Comparison of ENCODE assay signal across 23 cellular contexts in the genomic region with DNA sequence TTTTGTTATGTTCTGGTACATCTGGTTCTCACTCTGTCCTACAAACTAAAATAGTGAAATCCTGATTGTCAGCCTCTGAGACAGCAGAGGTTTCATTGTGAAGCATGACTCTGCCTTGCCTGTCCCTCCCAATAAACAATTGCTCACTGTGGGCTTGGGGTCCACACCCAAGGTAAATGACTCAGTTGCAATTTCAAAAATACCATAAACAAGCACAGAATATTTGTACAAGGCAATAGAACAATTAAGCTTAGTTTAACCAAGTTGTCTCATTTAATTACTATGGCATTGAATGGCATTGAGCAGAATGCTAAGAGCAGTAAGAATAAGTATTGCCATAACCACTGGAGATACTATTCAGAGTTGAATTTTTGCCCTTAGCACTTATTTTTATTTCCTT.
A peak's percentile ranks its signal among the peaks of the same experiment; 100 is the strongest.
DNase-seq lines count a peak whose midpoint lies in the region; ATAC-seq and TF ChIP-seq lines count a peak whose summit lies in the region.
"Had no signal": no experiment of that assay in that cellular context is flagged by ENCODE, and none has a peak within 500 bp of the region (broad histone marks: within the 10 kb centered on the region; RNA-seq: fewer than 3 reads in every experiment).

No MANE protein-coding gene starts in this region.

- H4K20me1 ChIP-seq in SK-N-SH (ENCODE audit: insufficient read depth) = no peaks in the 10 kb centered on the region
- no peaks in the 10 kb centered on the region for H4K20me1 ChIP-seq in fibroblast of lung (ENCODE audit: control insufficient read depth, extremely low read depth, insufficient read depth, low read length)

- H3K4me3 Mint-ChIP-seq in HFFc6 = peak overlapping the region; percentile 8; the same call in 1 of the 2 replicates
- H3K4me3 Mint-ChIP-seq: CD4-positive, CD25-positive, alpha-beta regulatory T cell; H9; neural crest cell; stimulated activated naive B cell treated with anti-CD40 and anti-IgM and Interleukin-4, amounts not matched to agents 10 μg/mL and 1 μg/mL and 100 μg/mL, for 72 hours had no signal

- peak in 1 of 2 experiments; percentile 24; a peak in 1 of 4 replicates for TF ChIP-seq EP300 in SK-N-SH (IDR thresholded peaks at IDR 0.05; ENCODE audit: borderline replicate concordance in 1 of 2, low read depth in 1 of 2, low read length in 1 of 2)

- H3K27ac Mint-ChIP-seq in HFFc6 = peak overlapping the region; percentile 88
- H3K27ac Mint-ChIP-seq: activated naive CD4-positive, alpha-beta T cell treated with anti-CD3 and anti-CD28 coated beads, Interleukin-2, amount 50 U/mL, for 72 hours; CD4-positive, CD25-positive, alpha-beta regulatory T cell; H9; progenitor cell of endocrine pancreas; stimulated activated naive B cell treated with anti-CD40 and anti-IgM and Interleukin-4, amounts not matched to agents 10 μg/mL and 1 μg/mL and 100 μg/mL, for 72 hours had no signal

- DNase-seq in HFFc6 (no peak), SK-N-SH (no peak), fibroblast of lung (ENCODE audit: low read depth in 2 of 2) (no peak), globus pallidus (ENCODE audit: low spot score) (no peak)
- no peak for DNase-seq in activated T-cell treated with anti-CD3 and anti-CD28 coated beads, Interleukin-2, amount 50 U/mL, for 48 hours
- DNase-seq: activated CD4-positive, alpha-beta T cell treated with anti-CD3 and anti-CD28 coated beads for 1 hour; activated CD8-positive, alpha-beta memory T cell treated with anti-CD3 and anti-CD28 coated beads for 24 hours; CD4-positive, CD25-positive, alpha-beta regulatory T cell; effector CD8-positive, alpha-beta T cell; H9; heart right ventricle; midbrain; NCI-H774; stimulated activated naive B cell treated with anti-CD40 and anti-IgM and Interleukin-4, amounts not matched to agents 10 μg/mL and 1 μg/mL and 100 μg/mL, for 72 hours had no signal

- H3K36me3 ChIP-seq in SK-N-SH (replicated peaks in 1 of 2; ENCODE audit: control insufficient read depth in 1 of 2, insufficient read depth in 2 of 2, low read length in 1 of 2) (no peaks in the 10 kb centered on the region), fibroblast of lung (ENCODE audit: control insufficient read depth, insufficient read depth, low read length) (no peaks in the 10 kb centered on the region), skeletal muscle satellite cell (ENCODE audit: insufficient read depth, low read length) (no peaks in the 10 kb centered on the region)
- H3K36me3 ChIP-seq: heart right ventricle, thoracic aorta had no signal

- no peak overlapping the region for H2AFZ ChIP-seq in SK-N-SH (ENCODE audit: low read depth)
- H2AFZ ChIP-seq in fibroblast of lung (ENCODE audit: low read length) = no peak overlapping the region

- no peaks in the 10 kb centered on the region for H3K9me2 ChIP-seq in SK-N-SH

- H3K9me3 ChIP-seq in SK-N-SH = no peaks in the 10 kb centered on the region
- H3K9me3 ChIP-seq in fibroblast of lung (ENCODE audit: control insufficient read depth, insufficient read depth, low read depth, low read length) = no peaks in the 10 kb centered on the region
- H3K9me3 ChIP-seq in skeletal muscle satellite cell (replicated peaks; ENCODE audit: low read length) = no peaks in the 10 kb centered on the region
- H3K9me3 ChIP-seq: thoracic aorta had no signal

- H3K9ac ChIP-seq in SK-N-SH (no peak overlapping the region), fibroblast of lung (ENCODE audit: insufficient read depth, low read length) (no peak overlapping the region), skeletal muscle satellite cell (ENCODE audit: low read depth, low read length) (peak overlapping the region; percentile 25)

- no peak overlapping the region for H3K4me3 ChIP-seq in SK-N-SH (ENCODE audit: low read depth in 2 of 2, low read length in 1 of 2)
- H3K4me3 ChIP-seq in fibroblast of lung (replicated peaks in 1 of 4; ENCODE audit: control extremely low read depth in 1 of 4, insufficient read depth in 1 of 4, low read depth in 3 of 4, low read length in 4 of 4) = no peak overlapping the region
- H3K4me3 ChIP-seq in skeletal muscle satellite cell (ENCODE audit: low read length) = no peak overlapping the region
- H3K4me3 ChIP-seq: heart right ventricle, thoracic aorta had no signal

- H3K4me1 ChIP-seq in SK-N-SH (ENCODE audit: control insufficient read depth in 1 of 2, insufficient read depth in 2 of 2, low read depth in 1 of 2, low read length in 1 of 2) = no peaks in the 10 kb centered on the region
- peaks cover 9% of the 10 kb centered on the region for H3K4me1 ChIP-seq in fibroblast of lung (ENCODE audit: control insufficient read depth, extremely low read depth, insufficient read depth, low read length)
- H3K4me1 ChIP-seq in skeletal muscle satellite cell (ENCODE audit: control insufficient read depth, insufficient read depth, low read length) = peaks cover 45% of the 10 kb centered on the region

- no peaks in the 10 kb centered on the region for H3K79me2 ChIP-seq in SK-N-SH (ENCODE audit: insufficient read depth)
- no peaks in the 10 kb centered on the region for H3K79me2 ChIP-seq in fibroblast of lung (ENCODE audit: control insufficient read depth, insufficient read depth, low read length)

- no peak for ATAC-seq in HG02870 (IDR thresholded peaks at IDR 0.05; ENCODE audit: unreplicated experiment)
- no peak for ATAC-seq in HG03460 (IDR thresholded peaks at IDR 0.05; ENCODE audit: unreplicated experiment)
- ATAC-seq: activated naive CD4-positive, alpha-beta T cell treated with anti-CD3 and anti-CD28 coated beads, Interleukin-2, amount 50 U/mL, for 72 hours; heart right ventricle; left lobe of liver; Right ventricle myocardium inferior; stimulated activated naive B cell treated with anti-CD40 and anti-IgM and Interleukin-4, amounts not matched to agents 10 μg/mL and 1 μg/mL and 100 μg/mL, for 72 hours had no signal

- CTCF ChIA-PET in SK-N-SH (lab: Yijun Ruan, JAX) = interaction anchor here (0.9 to 1.3 kb wide), 3 partner anchors 11 to 13 kb away, joined by 3 to 4 read pairs (median 3); no protein-coding TSS in a partner anchor

- H3K9me3 Mint-ChIP-seq in HFFc6 = no peaks in the 10 kb centered on the region

- H3K27me3 Mint-ChIP-seq in HFFc6 (ENCODE audit: insufficient read depth) = no peaks in the 10 kb centered on the region
- H3K27me3 Mint-ChIP-seq: CD4-positive, CD25-positive, alpha-beta regulatory T cell; progenitor cell of endocrine pancreas had no signal

- no peak for TF ChIP-seq RAD21 in SK-N-SH (IDR thresholded peaks at IDR 0.05; ENCODE audit: low read length)

- peaks cover 67% of the 10 kb centered on the region for H3K4me1 Mint-ChIP-seq in HFFc6 (ENCODE audit: low read depth)
- H3K4me1 Mint-ChIP-seq: CD4-positive, CD25-positive, alpha-beta regulatory T cell; stimulated activated naive B cell treated with anti-CD40 and anti-IgM and Interleukin-4, amounts not matched to agents 10 μg/mL and 1 μg/mL and 100 μg/mL, for 72 hours had no signal

- TF ChIP-seq CTCF in HFFc6 (IDR thresholded peaks at IDR 0.05) (no peak), SK-N-SH (IDR thresholded peaks at IDR 0.05) (no peak), fibroblast of lung (conservative IDR thresholded peaks at IDR 0.05 in 1 of 2, IDR thresholded peaks at IDR 0.05 in 1 of 2; ENCODE audit: low read depth in 1 of 2, low read length in 2 of 2) (no peak)

- H3F3A ChIP-seq in SK-N-SH (replicated peaks; ENCODE audit: insufficient read depth) = no peaks in the 10 kb centered on the region

- POLR2A ChIA-PET in SK-N-SH (lab: Yijun Ruan, JAX) = no interaction called here

- H3K4me2 ChIP-seq in SK-N-SH (no peak overlapping the region), fibroblast of lung (ENCODE audit: extremely low read depth, insufficient read depth, low read length) (peak overlapping the region; percentile 42), skeletal muscle satellite cell (ENCODE audit: low read length) (peak overlapping the region; percentile 19)

- H3K27me3 ChIP-seq in SK-N-SH (ENCODE audit: insufficient read depth) = no peaks in the 10 kb centered on the region
- H3K27me3 ChIP-seq in fibroblast of lung (ENCODE audit: control insufficient read depth, insufficient read depth, low read length) = no peaks in the 10 kb centered on the region
- no peaks in the 10 kb centered on the region for H3K27me3 ChIP-seq in skeletal muscle satellite cell (ENCODE audit: control insufficient read depth, insufficient read depth, low read length)
- H3K27me3 ChIP-seq: heart right ventricle had no signal

- H3K27ac ChIP-seq in SK-N-SH (ENCODE audit: low read depth in 2 of 2, low read length in 1 of 2) = peak overlapping the region in 1 of 2 experiments; percentile 50; a peak in 1 of 4 replicates
- H3K27ac ChIP-seq in fibroblast of lung (ENCODE audit: insufficient read depth, low read length) = peak overlapping the region; percentile 10
- H3K27ac ChIP-seq: heart right ventricle, thoracic aorta had no signal

- H3K36me3 Mint-ChIP-seq in HFFc6 (ENCODE audit: low read depth) = no peaks in the 10 kb centered on the region
- H3K36me3 Mint-ChIP-seq: activated naive CD4-positive, alpha-beta T cell treated with anti-CD3 and anti-CD28 coated beads, Interleukin-2, amount 50 U/mL, for 72 hours; CD4-positive, CD25-positive, alpha-beta regulatory T cell; stimulated activated naive B cell treated with anti-CD40 and anti-IgM and Interleukin-4, amounts not matched to agents 10 μg/mL and 1 μg/mL and 100 μg/mL, for 72 hours had no signal

TF ChIP-seq in SK-N-SH, 30 proteins besides CTCF, POLR2A, EP300 and RAD21:
- TF ChIP-seq RXRA (IDR thresholded peaks at IDR 0.05; ENCODE audit: borderline replicate concordance, low read depth) (no peak), TCF12 (IDR thresholded peaks at IDR 0.05) (peak; percentile 58), JUND (IDR thresholded peaks at IDR 0.05) (no peak), GABPA (IDR thresholded peaks at IDR 0.05; ENCODE audit: low read depth) (no peak), FOXJ3 (CRISPR knock-in tag; IDR thresholded peaks at IDR 0.05) (no peak)
- TF ChIP-seq, protein P1, sequence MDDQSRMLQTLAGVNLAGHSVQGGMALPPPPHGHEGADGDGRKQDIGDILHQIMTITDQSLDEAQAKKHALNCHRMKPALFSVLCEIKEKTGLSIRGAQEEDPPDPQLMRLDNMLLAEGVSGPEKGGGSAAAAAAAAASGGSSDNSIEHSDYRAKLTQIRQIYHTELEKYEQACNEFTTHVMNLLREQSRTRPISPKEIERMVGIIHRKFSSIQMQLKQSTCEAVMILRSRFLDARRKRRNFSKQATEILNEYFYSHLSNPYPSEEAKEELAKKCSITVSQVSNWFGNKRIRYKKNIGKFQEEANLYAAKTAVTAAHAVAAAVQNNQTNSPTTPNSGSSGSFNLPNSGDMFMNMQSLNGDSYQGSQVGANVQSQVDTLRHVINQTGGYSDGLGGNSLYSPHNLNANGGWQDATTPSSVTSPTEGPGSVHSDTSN (IDR thresholded peaks at IDR 0.05) = peak; percentile 24; the same call in 1 of the 2 replicates
